17 cellular contexts compared by ENCODE assay signal in the genomic region with DNA sequence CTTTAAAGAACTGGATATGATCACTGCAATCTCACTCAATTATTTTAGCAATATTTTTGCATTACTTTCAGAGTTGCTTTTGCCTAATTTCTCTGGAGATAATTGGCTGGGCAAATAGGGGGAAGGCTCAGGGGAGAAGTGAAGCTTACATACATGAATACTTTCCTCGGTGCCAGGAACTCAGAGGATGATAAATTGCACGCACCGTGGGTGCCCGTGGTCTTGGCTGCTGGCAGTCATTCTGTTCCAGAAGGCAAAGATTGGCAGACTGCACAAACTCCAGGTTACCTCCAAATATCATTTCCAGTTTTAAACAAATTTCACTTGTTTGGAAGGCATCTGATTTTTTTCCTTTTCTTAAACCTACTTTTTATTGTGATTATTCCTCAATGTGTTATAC.
"Had no signal": no experiment of that assay in that cellular context is flagged by ENCODE, and none has a peak within 500 bp of the region (broad histone marks: within the 10 kb centered on the region; RNA-seq: fewer than 3 reads in every experiment).

No MANE protein-coding gene starts in this region.

- DNase-seq: IMR-90, Karpas-422, KG1, MM.1S, NCI-H1092 treated with DMSO at 0.1 percent for 48 hours, NCI-H1436, NCI-H187, NCI-H2029, NCI-H2081 treated with DMSO at 0.1 percent for 48 hours, NCI-H2171, NCI-H226, NCI-H524, NCI-H69, NCI-H774, SHP77 had no signal

- H3K27ac ChIP-seq: RWPE1 had no signal

- FAIRE-seq: HepG2 had no signal

- ATAC-seq: HepG2 had no signal
